Comparison of ENCODE assay signal across 1 cellular context in the genomic region with DNA sequence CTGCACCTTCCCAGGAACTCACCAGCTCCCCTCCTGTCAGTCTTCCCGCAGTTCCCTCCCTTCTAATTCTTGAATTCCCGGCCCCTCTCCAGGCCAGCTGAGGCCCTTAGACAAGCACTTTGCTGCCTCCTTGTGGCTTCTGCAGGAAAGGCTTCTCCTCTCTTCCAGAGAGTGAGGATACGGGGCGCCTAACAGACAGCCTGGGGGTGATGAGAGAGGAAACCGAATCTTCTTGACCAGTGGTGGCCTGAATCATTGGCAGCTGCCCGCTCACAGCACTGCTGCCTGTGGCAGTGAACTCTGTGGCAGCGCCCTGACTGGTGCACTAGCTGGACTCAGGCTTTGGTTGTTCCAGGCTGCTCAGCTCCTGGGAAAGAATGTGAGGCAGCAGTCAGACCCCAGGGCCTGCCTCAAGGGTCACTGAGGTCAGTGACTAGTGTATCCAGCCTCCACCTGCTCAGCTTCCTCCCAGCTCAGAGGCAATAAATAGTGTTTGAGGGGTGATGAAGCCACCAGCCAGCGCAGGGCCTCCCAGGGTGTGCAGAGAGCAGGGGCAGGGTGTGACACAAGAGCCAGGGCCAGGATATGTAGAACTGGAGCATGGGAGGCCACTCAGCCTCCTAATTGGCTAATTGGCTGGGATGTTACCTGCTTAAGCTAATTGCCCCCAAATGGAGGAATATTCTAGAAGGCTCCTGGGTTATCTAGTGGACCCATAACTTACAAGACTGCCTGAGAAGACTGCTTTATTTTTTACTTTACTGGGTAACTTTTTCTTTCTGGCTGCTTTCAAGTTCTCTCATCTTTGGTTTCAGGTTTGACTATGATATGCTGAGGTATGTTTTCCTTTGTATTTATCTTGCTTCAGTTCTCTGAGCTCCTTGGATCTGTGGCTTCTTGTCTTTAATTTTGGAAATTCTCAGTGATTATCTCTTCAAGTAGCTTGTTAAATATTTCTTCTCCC.
TF ChIP-seq lines count a peak whose summit lies in the region.

No MANE protein-coding gene starts in this region.

TF ChIP-seq in K562, 482 proteins besides CTCF, POLR2A, EP300 and RAD21:
- TF ChIP-seq STAG1 (CRISPR knock-in tag; IDR thresholded peaks at IDR 0.05; ENCODE audit: borderline replicate concordance) (peak; percentile 59; the same call in 1 of the 2 replicates), TEAD1 (CRISPR knock-in tag; IDR thresholded peaks at IDR 0.05) (0 out of 4 replicates have a peak, but pooled peaks of 1 of the 2 experiments have one; percentile 20), ZBTB7A (IDR thresholded peaks at IDR 0.05; ENCODE audit: borderline replicate concordance, control insufficient read depth, low read depth, low read length) (0 out of 2 replicates have a peak, but pooled peaks have one; percentile 20), GABPB1 (CRISPR knock-in tag; IDR thresholded peaks at IDR 0.05) (0 out of 2 replicates have a peak, but pooled peaks have one; percentile 25), SMARCA4 (IDR thresholded peaks at IDR 0.05) (peak; percentile 58; the same call in 1 of the 2 replicates), MEF2D (tag; conservative IDR thresholded peaks at IDR 0.05; ENCODE audit: low read depth) (no peak), FOXJ2 (tag; IDR thresholded peaks at IDR 0.05) (no peak), BACH1 (tag; IDR thresholded peaks at IDR 0.05) (no peak), FOXK1 (CRISPR knock-in tag; IDR thresholded peaks at IDR 0.05; ENCODE audit: borderline replicate concordance) (no peak), SPI1 (IDR thresholded peaks at IDR 0.05; ENCODE audit: borderline replicate concordance, low read depth, low read length) (0 out of 2 replicates have a peak, but pooled peaks have one; percentile 3), ARID2 (IDR thresholded peaks at IDR 0.05) (peak; percentile 73; the same call in 1 of the 2 replicates), RUNX1 (IDR thresholded peaks at IDR 0.05; ENCODE audit: low read depth) (no peak), SMARCC2 (IDR thresholded peaks at IDR 0.05; ENCODE audit: low read depth) (0 out of 2 replicates have a peak, but pooled peaks have one; percentile 48), SMC3 (conservative IDR thresholded peaks at IDR 0.05; ENCODE audit: insufficient read depth, low read depth, low read length) (peak; percentile 84), CBFB (CRISPR knock-in tag; IDR thresholded peaks at IDR 0.05) (0 out of 2 replicates have a peak, but pooled peaks have one; percentile 60), FOS (IDR thresholded peaks at IDR 0.05; ENCODE audit: extremely low read depth, insufficient read length) (no peak), ZNF408 (CRISPR knock-in tag; IDR thresholded peaks at IDR 0.05; ENCODE audit: low read depth) (no peak), SMARCE1 (IDR thresholded peaks at IDR 0.05) (peak; percentile 55; the same call in 1 of the 2 replicates), HNRNPL (IDR thresholded peaks at IDR 0.05; ENCODE audit: low read depth, low read length) (no peak)
- TF ChIP-seq, protein P1, sequence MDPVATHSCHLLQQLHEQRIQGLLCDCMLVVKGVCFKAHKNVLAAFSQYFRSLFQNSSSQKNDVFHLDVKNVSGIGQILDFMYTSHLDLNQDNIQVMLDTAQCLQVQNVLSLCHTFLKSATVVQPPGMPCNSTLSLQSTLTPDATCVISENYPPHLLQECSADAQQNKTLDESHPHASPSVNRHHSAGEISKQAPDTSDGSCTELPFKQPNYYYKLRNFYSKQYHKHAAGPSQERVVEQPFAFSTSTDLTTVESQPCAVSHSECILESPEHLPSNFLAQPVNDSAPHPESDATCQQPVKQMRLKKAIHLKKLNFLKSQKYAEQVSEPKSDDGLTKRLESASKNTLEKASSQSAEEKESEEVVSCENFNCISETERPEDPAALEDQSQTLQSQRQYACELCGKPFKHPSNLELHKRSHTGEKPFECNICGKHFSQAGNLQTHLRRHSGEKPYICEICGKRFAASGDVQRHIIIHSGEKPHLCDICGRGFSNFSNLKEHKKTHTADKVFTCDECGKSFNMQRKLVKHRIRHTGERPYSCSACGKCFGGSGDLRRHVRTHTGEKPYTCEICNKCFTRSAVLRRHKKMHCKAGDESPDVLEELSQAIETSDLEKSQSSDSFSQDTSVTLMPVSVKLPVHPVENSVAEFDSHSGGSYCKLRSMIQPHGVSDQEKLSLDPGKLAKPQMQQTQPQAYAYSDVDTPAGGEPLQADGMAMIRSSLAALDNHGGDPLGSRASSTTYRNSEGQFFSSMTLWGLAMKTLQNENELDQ (CRISPR knock-in tag; IDR thresholded peaks at IDR 0.05; ENCODE audit: borderline replicate concordance) = no peak
- TF ChIP-seq, protein P2, sequence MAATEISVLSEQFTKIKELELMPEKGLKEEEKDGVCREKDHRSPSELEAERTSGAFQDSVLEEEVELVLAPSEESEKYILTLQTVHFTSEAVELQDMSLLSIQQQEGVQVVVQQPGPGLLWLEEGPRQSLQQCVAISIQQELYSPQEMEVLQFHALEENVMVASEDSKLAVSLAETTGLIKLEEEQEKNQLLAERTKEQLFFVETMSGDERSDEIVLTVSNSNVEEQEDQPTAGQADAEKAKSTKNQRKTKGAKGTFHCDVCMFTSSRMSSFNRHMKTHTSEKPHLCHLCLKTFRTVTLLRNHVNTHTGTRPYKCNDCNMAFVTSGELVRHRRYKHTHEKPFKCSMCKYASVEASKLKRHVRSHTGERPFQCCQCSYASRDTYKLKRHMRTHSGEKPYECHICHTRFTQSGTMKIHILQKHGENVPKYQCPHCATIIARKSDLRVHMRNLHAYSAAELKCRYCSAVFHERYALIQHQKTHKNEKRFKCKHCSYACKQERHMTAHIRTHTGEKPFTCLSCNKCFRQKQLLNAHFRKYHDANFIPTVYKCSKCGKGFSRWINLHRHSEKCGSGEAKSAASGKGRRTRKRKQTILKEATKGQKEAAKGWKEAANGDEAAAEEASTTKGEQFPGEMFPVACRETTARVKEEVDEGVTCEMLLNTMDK (IDR thresholded peaks at IDR 0.05; ENCODE audit: borderline replicate concordance, insufficient read depth, low read depth, low read length, poor library complexity, severe bottlenecking) = peak; percentile 73
- TF ChIP-seq, protein P3, sequence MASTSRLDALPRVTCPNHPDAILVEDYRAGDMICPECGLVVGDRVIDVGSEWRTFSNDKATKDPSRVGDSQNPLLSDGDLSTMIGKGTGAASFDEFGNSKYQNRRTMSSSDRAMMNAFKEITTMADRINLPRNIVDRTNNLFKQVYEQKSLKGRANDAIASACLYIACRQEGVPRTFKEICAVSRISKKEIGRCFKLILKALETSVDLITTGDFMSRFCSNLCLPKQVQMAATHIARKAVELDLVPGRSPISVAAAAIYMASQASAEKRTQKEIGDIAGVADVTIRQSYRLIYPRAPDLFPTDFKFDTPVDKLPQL (IDR thresholded peaks at IDR 0.05; ENCODE audit: extremely low read depth, insufficient read length) = no peak
- TF ChIP-seq, protein P4, sequence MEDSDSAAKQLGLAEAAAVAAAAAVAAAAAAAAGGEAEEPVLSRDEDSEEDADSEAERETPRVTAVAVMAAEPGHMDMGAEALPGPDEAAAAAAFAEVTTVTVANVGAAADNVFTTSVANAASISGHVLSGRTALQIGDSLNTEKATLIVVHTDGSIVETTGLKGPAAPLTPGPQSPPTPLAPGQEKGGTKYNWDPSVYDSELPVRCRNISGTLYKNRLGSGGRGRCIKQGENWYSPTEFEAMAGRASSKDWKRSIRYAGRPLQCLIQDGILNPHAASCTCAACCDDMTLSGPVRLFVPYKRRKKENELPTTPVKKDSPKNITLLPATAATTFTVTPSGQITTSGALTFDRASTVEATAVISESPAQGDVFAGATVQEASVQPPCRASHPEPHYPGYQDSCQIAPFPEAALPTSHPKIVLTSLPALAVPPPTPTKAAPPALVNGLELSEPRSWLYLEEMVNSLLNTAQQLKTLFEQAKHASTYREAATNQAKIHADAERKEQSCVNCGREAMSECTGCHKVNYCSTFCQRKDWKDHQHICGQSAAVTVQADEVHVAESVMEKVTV (CRISPR knock-in tag; IDR thresholded peaks at IDR 0.05) = peak; percentile 31; the same call in 1 of the 2 replicates
- TF ChIP-seq, protein P5, sequence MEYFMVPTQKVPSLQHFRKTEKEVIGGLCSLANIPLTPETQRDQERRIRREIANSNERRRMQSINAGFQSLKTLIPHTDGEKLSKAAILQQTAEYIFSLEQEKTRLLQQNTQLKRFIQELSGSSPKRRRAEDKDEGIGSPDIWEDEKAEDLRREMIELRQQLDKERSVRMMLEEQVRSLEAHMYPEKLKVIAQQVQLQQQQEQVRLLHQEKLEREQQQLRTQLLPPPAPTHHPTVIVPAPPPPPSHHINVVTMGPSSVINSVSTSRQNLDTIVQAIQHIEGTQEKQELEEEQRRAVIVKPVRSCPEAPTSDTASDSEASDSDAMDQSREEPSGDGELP (CRISPR knock-in tag; IDR thresholded peaks at IDR 0.05; ENCODE audit: borderline replicate concordance) = peak; percentile 91
- TF ChIP-seq, protein P6, sequence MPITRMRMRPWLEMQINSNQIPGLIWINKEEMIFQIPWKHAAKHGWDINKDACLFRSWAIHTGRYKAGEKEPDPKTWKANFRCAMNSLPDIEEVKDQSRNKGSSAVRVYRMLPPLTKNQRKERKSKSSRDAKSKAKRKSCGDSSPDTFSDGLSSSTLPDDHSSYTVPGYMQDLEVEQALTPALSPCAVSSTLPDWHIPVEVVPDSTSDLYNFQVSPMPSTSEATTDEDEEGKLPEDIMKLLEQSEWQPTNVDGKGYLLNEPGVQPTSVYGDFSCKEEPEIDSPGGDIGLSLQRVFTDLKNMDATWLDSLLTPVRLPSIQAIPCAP (CRISPR knock-in tag; IDR thresholded peaks at IDR 0.05; ENCODE audit: borderline replicate concordance) = no peak
- TF ChIP-seq, protein P7, sequence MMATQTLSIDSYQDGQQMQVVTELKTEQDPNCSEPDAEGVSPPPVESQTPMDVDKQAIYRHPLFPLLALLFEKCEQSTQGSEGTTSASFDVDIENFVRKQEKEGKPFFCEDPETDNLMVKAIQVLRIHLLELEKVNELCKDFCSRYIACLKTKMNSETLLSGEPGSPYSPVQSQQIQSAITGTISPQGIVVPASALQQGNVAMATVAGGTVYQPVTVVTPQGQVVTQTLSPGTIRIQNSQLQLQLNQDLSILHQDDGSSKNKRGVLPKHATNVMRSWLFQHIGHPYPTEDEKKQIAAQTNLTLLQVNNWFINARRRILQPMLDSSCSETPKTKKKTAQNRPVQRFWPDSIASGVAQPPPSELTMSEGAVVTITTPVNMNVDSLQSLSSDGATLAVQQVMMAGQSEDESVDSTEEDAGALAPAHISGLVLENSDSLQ (IDR thresholded peaks at IDR 0.05) = peak; percentile 82
- TF ChIP-seq, protein P8, sequence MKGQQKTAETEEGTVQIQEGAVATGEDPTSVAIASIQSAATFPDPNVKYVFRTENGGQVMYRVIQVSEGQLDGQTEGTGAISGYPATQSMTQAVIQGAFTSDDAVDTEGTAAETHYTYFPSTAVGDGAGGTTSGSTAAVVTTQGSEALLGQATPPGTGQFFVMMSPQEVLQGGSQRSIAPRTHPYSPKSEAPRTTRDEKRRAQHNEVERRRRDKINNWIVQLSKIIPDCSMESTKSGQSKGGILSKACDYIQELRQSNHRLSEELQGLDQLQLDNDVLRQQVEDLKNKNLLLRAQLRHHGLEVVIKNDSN (CRISPR knock-in tag; IDR thresholded peaks at IDR 0.05) = 0 out of 2 replicates have a peak, but pooled peaks have one; percentile 25
